In the genomic region with DNA sequence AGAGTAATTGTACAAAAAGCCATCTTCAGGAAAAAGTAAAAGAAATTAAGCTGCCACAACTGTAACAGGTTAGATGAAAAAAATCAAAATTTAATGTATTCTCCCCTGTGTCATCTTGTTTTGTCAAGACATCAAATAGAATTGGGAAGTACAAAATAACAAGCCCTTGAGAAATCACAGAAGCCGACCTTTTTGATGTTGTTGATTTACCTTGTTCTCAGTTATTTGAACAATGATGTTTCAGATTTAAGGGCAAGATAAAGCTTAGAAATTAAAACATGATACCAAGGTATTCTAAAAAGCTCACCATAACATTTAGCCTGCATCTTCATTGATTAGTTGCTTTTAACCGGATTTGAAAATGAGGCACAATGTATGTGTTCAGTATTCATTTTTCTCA, we compare ENCODE assay signal across 13 cellular contexts.
DNase-seq lines count a peak whose midpoint lies in the region; ATAC-seq and TF ChIP-seq lines count a peak whose summit lies in the region.
"Had no signal": no experiment of that assay in that cellular context is flagged by ENCODE, and none has a peak within 500 bp of the region (broad histone marks: within the 10 kb centered on the region; RNA-seq: fewer than 3 reads in every experiment).

No MANE protein-coding gene starts in this region.

- peaks cover 90% of the 10 kb centered on the region for H3K79me2 ChIP-seq in mammary epithelial cell (ENCODE audit: insufficient read depth, low read length)

- H3K4me2 ChIP-seq in mammary epithelial cell (ENCODE audit: insufficient read depth, low read depth, low read length), result peak overlapping the region; percentile 78

- DNase-seq in heart right ventricle, result no peak
- DNase-seq in Right ventricle myocardium superior, result no peak
- no peak for DNase-seq in mammary epithelial cell
- DNase-seq in vagina (ENCODE audit: extremely low spot score in 2 of 2), result no peak
- no peak for DNase-seq in stimulated activated CD4-positive, alpha-beta T cell treated with anti-CD3 and anti-CD28 coated beads, Interleukin-2, amount 100 ng/mL, for 48 hours
- DNase-seq: activated T-cell treated with anti-CD3 and anti-CD28 coated beads, Interleukin-2, amount 50 U/mL, for 24 hours; H9; natural killer cell; NCI-H524; SIG-M5 had no signal

- H3K9ac ChIP-seq in mammary epithelial cell (ENCODE audit: insufficient read depth, low read length) (peak overlapping the region; percentile 97), mucosa of rectum (ENCODE audit: low read depth in 1 of 2, low read length in 2 of 2) (peak overlapping the region in 1 of 2 donors; percentile 76)

- ATAC-seq in heart right ventricle (no peak), Right ventricle myocardium superior (ENCODE audit: poor library complexity) (no peak), HG03565 (IDR thresholded peaks at IDR 0.05; ENCODE audit: unreplicated experiment) (no peak), HG02798 (IDR thresholded peaks at IDR 0.05; ENCODE audit: poor library complexity, unreplicated experiment) (no peak)
- ATAC-seq: natural killer cell had no signal

- H3K27ac ChIP-seq in heart right ventricle (peak overlapping the region in 9 of 10 donors; percentile 86 to 98 (median 95)), mammary epithelial cell (ENCODE audit: insufficient read depth, low read depth, low read length) (peak overlapping the region; percentile 98), mucosa of rectum (ENCODE audit: low read depth in 2 of 2, low read length in 2 of 2) (peak overlapping the region; percentile 53 to 92), vagina (peak overlapping the region; percentile 99)

- dilution Hi-C loops in mammary epithelial cell (cut with HindIII; ENCODE audit: low sequenced_read_pairs), result loop anchor here (5.0 kb wide), 2 partner anchors 78 to 522 kb away; partner anchors contain the start of gene FOXP1

- peaks cover 5 to 72% (median 67%) of the 10 kb centered on the region in 9 donors for H3K4me1 ChIP-seq in heart right ventricle
- peaks cover 51% of the 10 kb centered on the region for H3K4me1 ChIP-seq in mammary epithelial cell (ENCODE audit: insufficient read depth, low read length)
- peaks cover 23 to 60% of the 10 kb centered on the region in 2 donors for H3K4me1 ChIP-seq in mucosa of rectum (ENCODE audit: control insufficient read depth in 2 of 2, insufficient read depth in 2 of 2, low read length in 2 of 2)
- H3K4me1 ChIP-seq in vagina, result peaks cover 79% of the 10 kb centered on the region

- no peak for TF ChIP-seq POLR2A in vagina (IDR thresholded peaks at IDR 0.05)

- H3K9me3 ChIP-seq in heart right ventricle, result no peaks in the 10 kb centered on the region
- no peaks in the 10 kb centered on the region for H3K9me3 ChIP-seq in mammary epithelial cell (replicated peaks; ENCODE audit: insufficient read depth, low read length)
- no peaks in the 10 kb centered on the region for H3K9me3 ChIP-seq in mucosa of rectum (ENCODE audit: control insufficient read depth in 2 of 2, low read length in 2 of 2)
- H3K9me3 ChIP-seq in vagina, result no peaks in the 10 kb centered on the region

- in situ Hi-C loops in mammary epithelial cell (cut with MboI; ENCODE audit: low sequenced_read_pairs in 2 of 2), result loop anchor here (10.0 to 25.0 kb wide), 3 partner anchors 346 to 527 kb away; partner anchors contain the start of gene FOXP1 (in 2 of the 2)

- no peaks in the 10 kb centered on the region for H4K20me1 ChIP-seq in mammary epithelial cell (ENCODE audit: insufficient read depth, low read length)

- H3K36me3 ChIP-seq in heart right ventricle, result peaks cover 0 to under 1% (median 0%) of the 10 kb centered on the region in 9 donors
- H3K36me3 ChIP-seq in mammary epithelial cell (ENCODE audit: insufficient read depth, low read length), result no peaks in the 10 kb centered on the region
- no peaks in the 10 kb centered on the region for H3K36me3 ChIP-seq in mucosa of rectum (ENCODE audit: control insufficient read depth in 2 of 2, insufficient read depth in 2 of 2, low read length in 2 of 2)
- no peaks in the 10 kb centered on the region for H3K36me3 ChIP-seq in vagina

- no peaks in the 10 kb centered on the region for H3K27me3 ChIP-seq in heart right ventricle
- H3K27me3 ChIP-seq in mammary epithelial cell (ENCODE audit: insufficient read depth, low read length), result no peaks in the 10 kb centered on the region
- H3K27me3 ChIP-seq in mucosa of rectum (ENCODE audit: control insufficient read depth in 2 of 2, insufficient read depth in 2 of 2, low read length in 2 of 2), result no peaks in the 10 kb centered on the region
- no peaks in the 10 kb centered on the region for H3K27me3 ChIP-seq in vagina

- H2AFZ ChIP-seq in mammary epithelial cell (ENCODE audit: low read depth, low read length), result peak overlapping the region; percentile 5

- TF ChIP-seq CTCF in heart right ventricle (IDR thresholded peaks at IDR 0.05) (no peak), mammary epithelial cell (conservative IDR thresholded peaks at IDR 0.05 in 1 of 2, IDR thresholded peaks at IDR 0.05 in 1 of 2; ENCODE audit: extremely low read depth in 1 of 2, insufficient read depth in 1 of 2, low read depth in 1 of 2, low read length in 2 of 2) (no peak), vagina (IDR thresholded peaks at IDR 0.05) (no peak)

- WGBS in heart right ventricle, 2 donors, result 64 to 65% methylated on average over 2 of the region's 2 CpGs
- WGBS in mammary epithelial cell (ENCODE audit: low coverage, missing lambda C conversion rate), result 0% methylated on average over 2 of the region's 2 CpGs

- H3K4me3 ChIP-seq in heart right ventricle (peak overlapping the region in 6 of 10 donors; percentile 11 to 78 (median 72)), mammary epithelial cell (replicated peaks in 1 of 3; ENCODE audit: insufficient read depth in 1 of 3, low read depth in 2 of 3, low read length in 3 of 3) (peak overlapping the region in 2 of 3 experiments; percentile 62 to 83), mucosa of rectum (ENCODE audit: low read length in 2 of 2) (peak overlapping the region in 1 of 2 donors; percentile 50), vagina (no peak overlapping the region)

- BruUV-seq in mammary epithelial cell (replicated peaks; lab: Mats Ljungman, UMichigan), result no TSS peak

- CTCF ChIA-PET in mammary epithelial cell (lab: Charles Lee; ENCODE audit: low non-redundant PET), result no interaction called here

- intact Hi-C loops in heart right ventricle (cut with DNase I) (loop anchor here in 7 of 10 donors (5.0 to 10.0 kb wide), 10 partner anchors 38 to 524 kb away; partner anchors contain the start of gene FOXP1 (in 6 of the 7)), Right ventricle myocardium superior (cut with DNase I) (loop anchor here (5.0 to 10.0 kb wide), 2 partner anchors 53 to 184 kb away; no protein-coding TSS in a partner anchor), mammary epithelial cell (cut with micrococcal nuclease) (loop anchor here (5.0 kb wide), 1 partner anchor 382 kb away; no protein-coding TSS in a partner anchor), vagina (cut with DNase I) (loop anchor here (5.0 to 10.0 kb wide), 3 partner anchors 46 to 522 kb away; partner anchors contain the start of gene FOXP1)

Comparison
In these comparisons a context has a peak if more than half of its experiments do, and no peak if none do; other contexts are left out.
1. H3K4me3 ChIP-seq: peak in heart right ventricle (6 of 10) and mammary epithelial cell (2 of 3); none in vagina (0 of 2).
2. Peak in every context shown above with its lines, with median percentiles within 50 percentile points of each other: H3K27ac ChIP-seq.